27 cellular contexts compared by ENCODE assay signal in genomic region chr2:88372042-88372441, GRCh38.
"Had no signal": no experiment of that assay in that cellular context is flagged by ENCODE, and none has a peak within 500 bp of the region (broad histone marks: within the 10 kb centered on the region; RNA-seq: fewer than 3 reads in every experiment).

No MANE protein-coding gene starts in this region.

- H3K4me3 ChIP-seq: colonic mucosa, esophagus squamous epithelium, gastrocnemius medialis, heart right ventricle, left lung, lower lobe of right lung, mucosa of descending colon had no signal

- H3K27me3 ChIP-seq: colonic mucosa, gastrocnemius medialis, heart right ventricle, left lung had no signal

- DNase-seq: colonic mucosa; cortex of kidney; effector CD8-positive, alpha-beta T cell; effector memory CD8-positive, alpha-beta T cell; endodermal cell; erythroblast; esophagus squamous epithelium; foreskin fibroblast; foreskin melanocyte; gastrocnemius medialis; glutamatergic neuron; head of caudate nucleus; heart right ventricle; hippocampal formation; left cardiac atrium; left lung; left ventricle myocardium superior; lower lobe of right lung; mesenchymal stem cell; mucosa of descending colon had no signal

- H3K9me3 ChIP-seq: colonic mucosa, esophagus squamous epithelium, gastrocnemius medialis, left lung, lower lobe of right lung, mucosa of descending colon had no signal

- H3K4me1 Mint-ChIP-seq: endodermal cell, mesothelial cell of epicardium had no signal

- ATAC-seq: effector memory CD8-positive, alpha-beta T cell; esophagus mucosa; gastrocnemius medialis; heart right ventricle; left cardiac atrium; left lung; left ventricle myocardium superior; lower lobe of right lung; mucosa of descending colon had no signal

- H3K36me3 Mint-ChIP-seq: mesothelial cell of epicardium had no signal

- H3K36me3 ChIP-seq: colonic mucosa, esophagus squamous epithelium, gastrocnemius medialis, heart right ventricle, left lung, lower lobe of right lung had no signal

- FAIRE-seq: endometrium, islet of Langerhans, keratinocyte had no signal

- H3K27ac ChIP-seq: colonic mucosa, epithelial cell of prostate, esophagus squamous epithelium, gastrocnemius medialis, heart right ventricle, left lung, lower lobe of right lung had no signal

- H3K27ac Mint-ChIP-seq: dendritic cell treated with granulocyte-macrophage colony-stimulating factor and Interleukin-4, amounts not matched to agents 40 ng/mL and 50 ng/mL, for 4 days; effector memory CD8-positive, alpha-beta T cell; endodermal cell; mesothelial cell of epicardium had no signal

- H3K4me3 Mint-ChIP-seq: dendritic cell treated with granulocyte-macrophage colony-stimulating factor and Interleukin-4, amounts not matched to agents 40 ng/mL and 50 ng/mL, for 4 days; effector memory CD8-positive, alpha-beta T cell; endodermal cell; mesothelial cell of epicardium had no signal

- H3K9me3 Mint-ChIP-seq: dendritic cell treated with granulocyte-macrophage colony-stimulating factor and Interleukin-4, amounts not matched to agents 40 ng/mL and 50 ng/mL, for 4 days; endodermal cell had no signal

- H3K4me1 ChIP-seq: colonic mucosa, esophagus squamous epithelium, gastrocnemius medialis, heart right ventricle, left lung, lower lobe of right lung had no signal
